Comparison of ENCODE assay signal across 21 cellular contexts in genomic region chr14:96187216-96188050, GRCh38.
"Had no signal": no experiment of that assay in that cellular context is flagged by ENCODE, and none has a peak within 500 bp of the region (broad histone marks: within the 10 kb centered on the region; RNA-seq: fewer than 3 reads in every experiment).

No MANE protein-coding gene starts in this region.

- H3K4me1 ChIP-seq: foreskin keratinocyte, lower lobe of right lung, parathyroid adenoma, right lobe of liver, tibial artery had no signal

- H3K36me3 ChIP-seq: cardiac muscle cell, lower lobe of right lung, right lobe of liver, tibial artery had no signal

- H3K4me3 ChIP-seq: cardiac muscle cell, lower lobe of right lung, mucosa of descending colon, right lobe of liver, skin epidermis, tibial artery had no signal

- DNase-seq: activated CD4-positive, CD25-positive, alpha-beta regulatory T cell treated with anti-CD3 and anti-CD28 coated beads, Interleukin-2, amount 50 U/mL, for 72 hours; activated T-cell treated with anti-CD3 and anti-CD28 coated beads, Interleukin-2, amount 50 U/mL, for 1 hour; amniotic stem cell; dermis blood vessel endothelial cell; effector CD8-positive, alpha-beta T cell; erythroblast; foreskin keratinocyte; kidney; lower lobe of right lung; mesendoderm; mucosa of descending colon; nephron progenitor cell; nucleus accumbens; right lobe of liver; stimulated activated CD4-positive, alpha-beta T cell treated with anti-CD3 and anti-CD28 coated beads, Interleukin-2, amount 100 ng/mL, for 24 hours; stimulated activated naive CD8-positive, alpha-beta T cell treated with anti-CD3 and anti-CD28 coated beads, Interleukin-15, amount 100 ng/mL, for 72 hours; T-helper 2 cell; tibial artery had no signal

- H3K9ac ChIP-seq: parathyroid adenoma had no signal

- H3K27ac ChIP-seq: cardiac muscle cell, foreskin keratinocyte, lower lobe of right lung, parathyroid adenoma, right lobe of liver, skin epidermis, tibial artery had no signal

- H3K27me3 ChIP-seq: cardiac muscle cell, right lobe of liver had no signal

- H3K9me3 ChIP-seq: lower lobe of right lung, mucosa of descending colon, right lobe of liver, tibial artery had no signal
